ENCODE assay signal across 8 cellular contexts in the genomic region with DNA sequence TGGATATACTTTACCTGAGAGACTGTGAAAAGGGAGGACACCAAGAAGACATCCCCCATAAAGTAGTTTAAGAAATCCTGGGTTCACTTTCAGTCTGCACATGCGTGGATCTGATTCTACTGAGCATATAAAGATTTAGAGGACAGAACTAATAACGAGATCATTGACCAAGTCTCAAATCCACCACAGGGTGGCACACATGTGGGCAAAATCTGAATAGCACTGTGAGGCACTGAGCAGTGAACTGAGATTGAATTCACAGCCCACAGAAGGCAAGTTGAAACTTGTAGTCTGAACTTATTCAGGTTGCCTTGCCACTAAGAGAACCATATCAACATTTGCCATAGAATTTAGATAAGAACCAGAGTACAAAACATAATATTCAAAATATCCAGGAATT.
DNase-seq lines count a peak whose midpoint lies in the region; ATAC-seq and TF ChIP-seq lines count a peak whose summit lies in the region.

No MANE protein-coding gene starts in this region.

- H3K4me3 Mint-ChIP-seq in chondrocyte (ENCODE audit: unreplicated experiment), result no peak overlapping the region

- H3K9me3 ChIP-seq in OCI-LY3 (ENCODE audit: insufficient read depth, low read length), result no peaks in the 10 kb centered on the region

- no peaks in the 10 kb centered on the region for H3K27me3 ChIP-seq in OCI-LY3 (ENCODE audit: low read depth, low read length)

- no peak overlapping the region for H3K27ac ChIP-seq in OCI-LY3 (ENCODE audit: low read length)

- peaks cover 5% of the 10 kb centered on the region for H3K27me3 Mint-ChIP-seq in chondrocyte (ENCODE audit: low read depth)

- ATAC-seq in GM19455 (IDR thresholded peaks at IDR 0.05; ENCODE audit: unreplicated experiment) (peak; percentile 78), HG03442 (IDR thresholded peaks at IDR 0.05; ENCODE audit: unreplicated experiment) (peak; percentile 93)

- H3K4me3 ChIP-seq in OCI-LY3 (ENCODE audit: low read length), result no peak overlapping the region

- DNase-seq in EH (ENCODE audit: low read depth) (peak; percentile 27), chondrocyte (ENCODE audit: low spot score) (no peak), middle frontal gyrus (ENCODE audit: extremely low spot score, low spot score) (peak; percentile 86), NCI-H2029 treated with DMSO at 0.1 percent for 48 hours (lab: John Stamatoyannopoulos, UW) (no peak), SHP77 (lab: John Stamatoyannopoulos, UW) (no peak)

- no peaks in the 10 kb centered on the region for H3K79me2 ChIP-seq in OCI-LY3 (ENCODE audit: low read length)

- TF ChIP-seq CTCF in OCI-LY3 (IDR thresholded peaks at IDR 0.05; ENCODE audit: low read depth, low read length), result peak; percentile 47
- peak; percentile 81 for TF ChIP-seq CTCF in chondrocyte (IDR thresholded peaks at IDR 0.05)

- H3K9ac ChIP-seq in OCI-LY3 (ENCODE audit: low read length), result no peak overlapping the region

- no peak overlapping the region for H3K4me2 ChIP-seq in OCI-LY3 (ENCODE audit: low read length)

- H2AFZ ChIP-seq in OCI-LY3 (ENCODE audit: low read depth, low read length), result no peak overlapping the region

- H3K36me3 ChIP-seq in OCI-LY3 (replicated peaks; ENCODE audit: low read depth, low read length), result no peaks in the 10 kb centered on the region

- peaks cover 3% of the 10 kb centered on the region for H3K4me1 Mint-ChIP-seq in chondrocyte (ENCODE audit: low read depth)

- no peaks in the 10 kb centered on the region for H3K4me1 ChIP-seq in OCI-LY3 (ENCODE audit: low read length)

- no peaks in the 10 kb centered on the region for H4K20me1 ChIP-seq in OCI-LY3 (ENCODE audit: insufficient read depth, low read length)

- H3K27ac Mint-ChIP-seq in chondrocyte (ENCODE audit: unreplicated experiment), result no peak overlapping the region

- no peaks in the 10 kb centered on the region for H3K36me3 Mint-ChIP-seq in chondrocyte (ENCODE audit: low read depth)

- no peaks in the 10 kb centered on the region for H3K9me3 Mint-ChIP-seq in chondrocyte (ENCODE audit: low read depth)

Comparison
In these comparisons a context has a peak if more than half of its experiments do, and no peak if none do; other contexts are left out.
1. DNase-seq: peak in EH (single experiment) and middle frontal gyrus (single experiment); none in chondrocyte (single experiment), NCI-H2029 treated with DMSO at 0.1 percent for 48 hours (single experiment) and SHP77 (0 of 2).